In genomic region chr11:6856871-6857270, GRCh38 we compare ENCODE assay signal across 16 cellular contexts. TPM values are rescaled to one million over a fixed set of nuclear protein-coding genes. Genes with fewer than 3 reads are reported as not detected.
DNase-seq lines count a peak whose midpoint lies in the region; ATAC-seq and TF ChIP-seq lines count a peak whose summit lies in the region.
"Had no signal": no experiment of that assay in that cellular context is flagged by ENCODE, and none has a peak within 500 bp of the region (broad histone marks: within the 10 kb centered on the region; RNA-seq: fewer than 3 reads in every experiment).

No MANE protein-coding gene starts in this region.

- H3K27me3 ChIP-seq in WERI-Rb-1 (ENCODE audit: insufficient read depth, low read depth, severe bottlenecking): no peaks in the 10 kb centered on the region
- no peaks in the 10 kb centered on the region for H3K27me3 ChIP-seq in esophagus squamous epithelium
- H3K27me3 ChIP-seq: ascending aorta, uterus had no signal

- no peaks in the 10 kb centered on the region for H3K9me3 ChIP-seq in WERI-Rb-1 (ENCODE audit: severe bottlenecking)
- no peaks in the 10 kb centered on the region for H3K9me3 ChIP-seq in esophagus squamous epithelium
- H3K9me3 ChIP-seq: ascending aorta, uterus had no signal

- no peak for DNase-seq in WERI-Rb-1
- no peak for DNase-seq in esophagus squamous epithelium (lab: John Stamatoyannopoulos, UW)
- no peak for DNase-seq in MV-4-11 (lab: John Stamatoyannopoulos, UW)
- DNase-seq: CD4-positive, CD25-positive, alpha-beta regulatory T cell; H9; immature natural killer cell; NCI-H1417 treated with DMSO at 0.1 percent for 48 hours; SW 1271; uterus had no signal

- 38 to 41% methylated on average over 3 of the region's 3 CpGs for WGBS in esophagus squamous epithelium, 2 donors

- H3K4me1 ChIP-seq in esophagus squamous epithelium: no peaks in the 10 kb centered on the region
- H3K4me1 ChIP-seq: ascending aorta, uterus had no signal

- no peak overlapping the region for H3K27ac ChIP-seq in WERI-Rb-1
- H3K27ac ChIP-seq in esophagus squamous epithelium: no peak overlapping the region
- H3K27ac ChIP-seq: ascending aorta, uterus had no signal

- intact Hi-C loops in esophagus squamous epithelium (cut with DNase I): no loop called here

- TF ChIP-seq POLR2A in esophagus squamous epithelium (IDR thresholded peaks at IDR 0.05): no peak

- ATAC-seq in GM18502 (IDR thresholded peaks at IDR 0.05; ENCODE audit: poor library complexity, unreplicated experiment) (peak; percentile 81), GM21381 (IDR thresholded peaks at IDR 0.05; ENCODE audit: unreplicated experiment) (peak; percentile 75), HG03280 (IDR thresholded peaks at IDR 0.05; ENCODE audit: unreplicated experiment) (peak; percentile 58), esophagus mucosa (peak; percentile 45), HG03521 (IDR thresholded peaks at IDR 0.05; ENCODE audit: unreplicated experiment) (no peak)

- no peaks in the 10 kb centered on the region for H3K36me3 ChIP-seq in WERI-Rb-1
- H3K36me3 ChIP-seq in esophagus squamous epithelium: no peaks in the 10 kb centered on the region
- H3K36me3 ChIP-seq: ascending aorta, uterus had no signal

- TF ChIP-seq CTCF in WERI-Rb-1 (IDR thresholded peaks at IDR 0.05; ENCODE audit: low read depth, low read length) (no peak), esophagus squamous epithelium (IDR thresholded peaks at IDR 0.05) (no peak)

- H3K4me3 ChIP-seq in WERI-Rb-1 (ENCODE audit: low read depth, low read length) (no peak overlapping the region), esophagus squamous epithelium (no peak overlapping the region)
- H3K4me3 ChIP-seq: ascending aorta, uterus had no signal

RNA-seq across cellular contexts. Expression of gene OR10A2, which starts 6.0 kb away (rescaled TPM):
- not detected for total RNA-seq in esophagus mucosa
- total RNA-seq in esophagus squamous epithelium: not detected
- total RNA-seq: ascending aorta; CD4-positive, CD25-positive, alpha-beta regulatory T cell; H9; myocyte; uterus had no signal

RNA-seq across cellular contexts. Expression of gene OR10A5, which starts 11.4 kb away (rescaled TPM):
- total RNA-seq in esophagus mucosa (not detected), esophagus squamous epithelium (not detected)
- total RNA-seq: ascending aorta; CD4-positive, CD25-positive, alpha-beta regulatory T cell; H9; myocyte; uterus had no signal

RNA-seq across cellular contexts. Expression of gene OR10A4, which starts 19.6 kb away (rescaled TPM):
- total RNA-seq in esophagus mucosa (not detected), esophagus squamous epithelium (not detected)
- total RNA-seq: ascending aorta; CD4-positive, CD25-positive, alpha-beta regulatory T cell; H9; myocyte; uterus had no signal

RNA-seq across cellular contexts. Expression of gene OR2D2, which starts 35.4 kb away (rescaled TPM):
- total RNA-seq in esophagus mucosa: 0.20 TPM
- total RNA-seq in esophagus squamous epithelium: under 1 TPM in 1 of 4 donors, not detected in 3; 0.40 TPM
- total RNA-seq: ascending aorta; CD4-positive, CD25-positive, alpha-beta regulatory T cell; myocyte had no signal

RNA-seq across cellular contexts. Expression of gene OR6A2, which starts 57.4 kb away (rescaled TPM):
- total RNA-seq in esophagus mucosa: 0.08 TPM
- under 1 TPM in 3 of 4 donors, not detected in 1; 0.19 to 0.79 (median 0.38) TPM for total RNA-seq in esophagus squamous epithelium
- total RNA-seq: ascending aorta; CD4-positive, CD25-positive, alpha-beta regulatory T cell; myocyte had no signal
